In genomic region chr17:34382586-34383224, GRCh38 we compare ENCODE assay signal across 12 cellular contexts. TPM values are rescaled to one million over a fixed set of nuclear protein-coding genes. Genes with fewer than 3 reads are reported as not detected.
DNase-seq lines count a peak whose midpoint lies in the region; TF ChIP-seq lines count a peak whose summit lies in the region.
"Had no signal": no experiment of that assay in that cellular context is flagged by ENCODE, and none has a peak within 500 bp of the region (broad histone marks: within the 10 kb centered on the region; RNA-seq: fewer than 3 reads in every experiment).

No MANE protein-coding gene starts in this region.

- peak overlapping the region; percentile 4; the same call in 1 of the 2 replicates for H3K27ac ChIP-seq in SJCRH30

- POLR2A ChIA-PET in GM10248 (lab: Yijun Ruan, JAX) = no interaction called here

- H3K36me3 ChIP-seq in SJCRH30 = no peaks in the 10 kb centered on the region

- TF ChIP-seq CTCF in GM10248 (IDR thresholded peaks at IDR 0.05; ENCODE audit: control extremely low read depth, extremely low read depth, low read depth, missing control alignments) = no peak

- intact Hi-C loops in posterior vena cava (cut with DNase I) = no loop called here

- H3K4me1 ChIP-seq in SJCRH30 = peaks cover 16% of the 10 kb centered on the region

- DNase-seq in NCI-H2107 treated with DMSO at 0.1 percent for 48 hours (lab: John Stamatoyannopoulos, UW; ENCODE audit: unreplicated experiment) (peak; percentile 38), NCI-H2107 (lab: John Stamatoyannopoulos, UW) (no peak), SJCRH30 (peak; percentile 27 to 34), dermis microvascular lymphatic vessel endothelial cell (ENCODE audit: low read depth in 2 of 2) (peak; percentile 70 to 89), posterior vena cava (ENCODE audit: low spot score) (no peak), NCI-H1417 treated with DMSO at 0.1 percent for 48 hours (lab: John Stamatoyannopoulos, UW) (no peak), GM10248 (ENCODE audit: extremely low spot score) (no peak)
- DNase-seq in stimulated activated CD8-positive, alpha-beta memory T cell treated with anti-CD3 and anti-CD28 coated beads, Interleukin-15, amount 100 ng/mL, for 1 hour (ENCODE audit: low read depth) = peak; percentile 1
- DNase-seq: caudate nucleus, NCI-H2029 treated with DMSO at 0.1 percent for 48 hours, nephron progenitor cell had no signal

- no peak overlapping the region for H3K4me3 ChIP-seq in SJCRH30

- CTCF ChIA-PET in GM10248 (lab: Yijun Ruan, JAX) = interaction anchor here (1.2 to 3.5 kb wide), 5 partner anchors 10 to 182 kb away, joined by 3 to 25 read pairs (median 8); no protein-coding TSS in a partner anchor

- H3K9me3 ChIP-seq in SJCRH30 (replicated peaks) = no peaks in the 10 kb centered on the region

- H3K27me3 ChIP-seq in SJCRH30 = peaks cover 13% of the 10 kb centered on the region

RNA-seq across cellular contexts. Expression of gene CCL1, which starts 19.7 kb away (rescaled TPM):
- total RNA-seq in SJCRH30 (2014; rRNA removed; shearing (Covaris generic)) = not detected in 2 replicates
- total RNA-seq in dermis microvascular lymphatic vessel endothelial cell (not detected in 2 replicates), posterior vena cava (not detected)
- total RNA-seq: A172 had no signal

RNA-seq across cellular contexts. Expression of gene CCL13, which starts 26.4 kb away (rescaled TPM):
- not detected in 2 replicates for total RNA-seq in SJCRH30 (2014; rRNA removed; shearing (Covaris generic))
- total RNA-seq in dermis microvascular lymphatic vessel endothelial cell (not detected in 2 replicates), posterior vena cava (1 to 10 TPM; 3.1 to 4.0 TPM)
- total RNA-seq: A172 had no signal

Comparison
In these comparisons a context has a peak if more than half of its experiments do, and no peak if none do; other contexts are left out.
1. DNase-seq: peak in NCI-H2107 treated with DMSO at 0.1 percent for 48 hours (single experiment), SJCRH30 (2 of 2), dermis microvascular lymphatic vessel endothelial cell (2 of 2) and stimulated activated CD8-positive, alpha-beta memory T cell treated with anti-CD3 and anti-CD28 coated beads, Interleukin-15, amount 100 ng/mL, for 1 hour (single experiment); none in NCI-H2107 (single experiment), posterior vena cava (single experiment), NCI-H1417 treated with DMSO at 0.1 percent for 48 hours (single experiment) and GM10248 (single experiment).